In the genomic region with DNA sequence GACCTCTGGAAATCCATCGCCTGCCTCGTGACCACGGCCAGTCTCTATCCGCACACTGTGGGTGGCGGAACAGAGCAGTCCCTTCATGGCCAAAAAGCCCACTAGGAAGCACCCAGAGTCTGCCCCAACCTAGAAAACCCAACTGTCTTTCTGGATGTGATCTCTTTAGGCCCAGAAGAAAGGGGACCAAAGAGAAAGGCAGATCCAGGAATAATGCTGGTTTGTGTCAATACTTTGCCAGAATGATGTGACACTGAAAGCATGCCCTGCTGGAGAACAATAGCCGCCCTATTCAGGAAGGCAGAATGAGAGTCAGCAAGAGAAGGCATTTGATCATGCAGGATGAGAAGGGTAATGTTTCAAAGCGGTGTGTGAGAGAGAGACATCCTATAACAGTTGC, we compare ENCODE assay signal across 13 cellular contexts.
DNase-seq lines count a peak whose midpoint lies in the region; ATAC-seq and TF ChIP-seq lines count a peak whose summit lies in the region.
"Had no signal": no experiment of that assay in that cellular context is flagged by ENCODE, and none has a peak within 500 bp of the region (broad histone marks: within the 10 kb centered on the region; RNA-seq: fewer than 3 reads in every experiment).

No MANE protein-coding gene starts in this region.

- H3K27me3 ChIP-seq in lower lobe of right lung (ENCODE audit: low read depth), result no peaks in the 10 kb centered on the region
- H3K27me3 ChIP-seq: body of pancreas, SJSA1 had no signal

- CTCF ChIA-PET in activated CD4-positive, alpha-beta T cell treated with anti-CD3 and anti-CD28 coated beads for 36 hours (lab: Charles Lee), result interaction anchor here (0.7 to 0.9 kb wide), 2 partner anchors 11 to 47 kb away, joined by 3 read pairs; no protein-coding TSS in a partner anchor

- peak overlapping the region; percentile 48 for H3K4me3 Mint-ChIP-seq in activated CD4-positive, alpha-beta T cell treated with anti-CD3 and anti-CD28 coated beads for 36 hours
- H3K4me3 Mint-ChIP-seq in T-helper 17 cell, result no peak overlapping the region

- peaks cover 26% of the 10 kb centered on the region for H3K36me3 ChIP-seq in lower lobe of right lung
- H3K36me3 ChIP-seq: prostate gland, SJSA1 had no signal

- no peaks in the 10 kb centered on the region for H3K27me3 Mint-ChIP-seq in activated CD4-positive, alpha-beta T cell treated with anti-CD3 and anti-CD28 coated beads for 36 hours
- H3K27me3 Mint-ChIP-seq in T-helper 17 cell, result no peaks in the 10 kb centered on the region

- H3K4me3 ChIP-seq in lower lobe of right lung, result no peak overlapping the region
- H3K4me3 ChIP-seq: body of pancreas, prostate gland, SJSA1 had no signal

- H3K9me3 ChIP-seq in T-helper 17 cell (ENCODE audit: control insufficient read depth, low read length, poor library complexity, severe bottlenecking) (no peaks in the 10 kb centered on the region), lower lobe of right lung (no peaks in the 10 kb centered on the region)
- H3K9me3 ChIP-seq: body of pancreas, prostate gland, SJSA1 had no signal

- ATAC-seq in activated CD4-positive, alpha-beta T cell treated with anti-CD3 and anti-CD28 coated beads for 36 hours, result no peak
- ATAC-seq in T-helper 17 cell, result no peak
- ATAC-seq in lower lobe of right lung, result no peak
- no peak for ATAC-seq in GM18498 (IDR thresholded peaks at IDR 0.05; ENCODE audit: unreplicated experiment)
- ATAC-seq: body of pancreas had no signal

- POLR2A ChIA-PET in activated CD4-positive, alpha-beta T cell treated with anti-CD3 and anti-CD28 coated beads for 36 hours (lab: Charles Lee), result no interaction called here

- no peak for DNase-seq in activated CD4-positive, alpha-beta T cell treated with anti-CD3 and anti-CD28 coated beads for 36 hours
- no peak for DNase-seq in activated CD4-positive, alpha-beta T cell treated with anti-CD3 and anti-CD28 coated beads, Interleukin-2, amount 50 U/mL, for 48 hours
- DNase-seq in T-helper 17 cell (no peak), foreskin melanocyte (peak; percentile 92), putamen (ENCODE audit: low spot score) (peak; percentile 80), lower lobe of right lung (no peak), NOMO-1 treated with dmso at 0.1 percent for 144 hours (lab: John Stamatoyannopoulos, UW; ENCODE audit: unreplicated experiment) (no peak)
- DNase-seq: activated CD4-positive, alpha-beta T cell treated with anti-CD3 and anti-CD28 coated beads, Interleukin-2, amount 50 U/mL, for 4 hours; body of pancreas; NCI-H446 had no signal

- peaks cover 6% of the 10 kb centered on the region for H3K4me1 ChIP-seq in lower lobe of right lung
- H3K4me1 ChIP-seq: body of pancreas, prostate gland had no signal

- TF ChIP-seq CTCF in lower lobe of right lung (IDR thresholded peaks at IDR 0.05), result no peak

- H3K36me3 Mint-ChIP-seq in activated CD4-positive, alpha-beta T cell treated with anti-CD3 and anti-CD28 coated beads for 36 hours (ENCODE audit: low read depth), result peaks cover 31% of the 10 kb centered on the region
- peaks cover 7% of the 10 kb centered on the region for H3K36me3 Mint-ChIP-seq in T-helper 17 cell (ENCODE audit: low read depth)

- no peak overlapping the region for H3K27ac ChIP-seq in lower lobe of right lung
- H3K27ac ChIP-seq: body of pancreas, prostate gland, SJSA1 had no signal

- H3K27ac Mint-ChIP-seq in activated CD4-positive, alpha-beta T cell treated with anti-CD3 and anti-CD28 coated beads for 36 hours, result peak overlapping the region; percentile 81
- H3K27ac Mint-ChIP-seq in T-helper 17 cell, result peak overlapping the region; percentile 86

- H3K4me1 Mint-ChIP-seq in activated CD4-positive, alpha-beta T cell treated with anti-CD3 and anti-CD28 coated beads for 36 hours, result peaks cover 44% of the 10 kb centered on the region
- H3K4me1 Mint-ChIP-seq in T-helper 17 cell, result peaks cover 32% of the 10 kb centered on the region

- intact Hi-C loops in activated CD4-positive, alpha-beta T cell treated with anti-CD3 and anti-CD28 coated beads for 36 hours (cut with DNase I, micrococcal nuclease), result no loop called here
- intact Hi-C loops in lower lobe of right lung (cut with DNase I), result no loop called here

- no peaks in the 10 kb centered on the region for H3K9me3 Mint-ChIP-seq in activated CD4-positive, alpha-beta T cell treated with anti-CD3 and anti-CD28 coated beads for 36 hours (ENCODE audit: low read depth)

Comparison
In these comparisons a context has a peak if more than half of its experiments do, and no peak if none do; other contexts are left out.
1. DNase-seq: peak in foreskin melanocyte (single experiment) and putamen (single experiment); none in activated CD4-positive, alpha-beta T cell treated with anti-CD3 and anti-CD28 coated beads for 36 hours (single experiment), activated CD4-positive, alpha-beta T cell treated with anti-CD3 and anti-CD28 coated beads, Interleukin-2, amount 50 U/mL, for 48 hours (0 of 2), T-helper 17 cell (0 of 3), lower lobe of right lung (single experiment) and NOMO-1 treated with dmso at 0.1 percent for 144 hours (single experiment).